15 cellular contexts compared by ENCODE assay signal in genomic region chr2:19706332-19706731, GRCh38.
"Had no signal": no experiment of that assay in that cellular context is flagged by ENCODE, and none has a peak within 500 bp of the region (broad histone marks: within the 10 kb centered on the region; RNA-seq: fewer than 3 reads in every experiment).

No MANE protein-coding gene starts in this region.

- DNase-seq: activated CD4-positive, alpha-beta T cell treated with anti-CD3 and anti-CD28 coated beads, Interleukin-2, amount 50 U/mL, for 48 hours; activated naive CD4-positive, alpha-beta T cell treated with Interleukin-2 at 50 U/mL for 16 hours; activated naive CD8-positive, alpha-beta T cell treated with anti-CD3 and anti-CD28 coated beads, Interleukin-2, amount 10 ng/mL, durations not matched to agents 7 days and 5 days; activated T-cell treated with anti-CD3 and anti-CD28 coated beads, Interleukin-2, amount 50 U/mL, for 1 hour; amygdala; caudate nucleus; naive B cell; stimulated activated CD4-positive, alpha-beta T cell treated with anti-CD3 and anti-CD28 coated beads, Interleukin-2, amount 100 ng/mL, for 24 hours; stimulated activated naive CD8-positive, alpha-beta T cell treated with anti-CD3 and anti-CD28 coated beads, Interleukin-15, Interleukin-2, amounts not matched to agents 100 U/mL and 50 U/mL, for 24 hours; substantia nigra; tibial artery had no signal

- H3K36me3 ChIP-seq: prostate gland, right atrium auricular region, tibial artery had no signal

- H3K9me3 ChIP-seq: prostate gland, right atrium auricular region, tibial artery had no signal

- H3K4me3 ChIP-seq: lung, prostate gland, right atrium auricular region, tibial artery had no signal

- H3K4me1 ChIP-seq: prostate gland had no signal

- ATAC-seq: activated T-helper 17 cell treated with anti-CD3 and anti-CD28 coated beads, Interleukin-2, amount 50 U/mL, for 72 hours; stimulated activated naive CD8-positive, alpha-beta T cell treated with anti-CD3 and anti-CD28 coated beads, Interleukin-15, Interleukin-2, amounts not matched to agents 100 U/mL and 50 U/mL, for 24 hours had no signal

- H3K27me3 ChIP-seq: right atrium auricular region, tibial artery had no signal

- H3K27ac ChIP-seq: prostate gland, right atrium auricular region, tibial artery had no signal
